ENCODE assay signal across 9 cellular contexts in genomic region chr19:4471400-4472173, GRCh38. TPM values are rescaled to one million over a fixed set of nuclear protein-coding genes. Genes with fewer than 3 reads are reported as not detected.
DNase-seq lines count a peak whose midpoint lies in the region; ATAC-seq lines count a peak whose summit lies in the region.
"Had no signal": no experiment of that assay in that cellular context is flagged by ENCODE, and none has a peak within 500 bp of the region (broad histone marks: within the 10 kb centered on the region; RNA-seq: fewer than 3 reads in every experiment).

No MANE protein-coding gene starts in this region.

- no peaks in the 10 kb centered on the region for H3K9me3 Mint-ChIP-seq in activated CD4-positive, alpha-beta T cell treated with anti-CD3 and anti-CD28 coated beads, Interleukin-2, amount 10 ng/mL, durations not matched to agents 24 days and 14 days

- peak overlapping the region; percentile 94 for H3K4me2 ChIP-seq in BLaER1

- intact Hi-C loops in activated CD4-positive, alpha-beta T cell treated with anti-CD3 and anti-CD28 coated beads, Interleukin-2, amount 10 ng/mL, durations not matched to agents 24 days and 14 days (cut with micrococcal nuclease) = loop anchor here (1.0 to 5.0 kb wide), 3 partner anchors 14 to 166 kb away; partner anchors contain the start of genes CHAF1A, SH3GL1, TNFAIP8L1 and UBXN6

- peak; percentile 99 to 100 for DNase-seq in NCI-H526 (lab: John Stamatoyannopoulos, UW)
- DNase-seq in activated CD4-positive, alpha-beta T cell treated with anti-CD3 and anti-CD28 coated beads, Interleukin-2, amount 10 ng/mL, durations not matched to agents 24 days and 14 days = peak; percentile 99
- DNase-seq in dermis blood vessel endothelial cell = peak; percentile 100
- DNase-seq in left lobe of liver (ENCODE audit: low spot score) = peak; percentile 98
- peak; percentile 96 to 97 for DNase-seq in stimulated activated CD4-positive, alpha-beta T cell treated with anti-CD3 and anti-CD28 coated beads, Interleukin-2, amount 100 ng/mL, for 24 hours

- peak overlapping the region; percentile 86 for H3K9ac ChIP-seq in BLaER1

- H3K27me3 Mint-ChIP-seq in activated CD4-positive, alpha-beta T cell treated with anti-CD3 and anti-CD28 coated beads, Interleukin-2, amount 10 ng/mL, durations not matched to agents 24 days and 14 days = no peaks in the 10 kb centered on the region
- H3K27me3 Mint-ChIP-seq: activated naive CD8-positive, alpha-beta T cell had no signal

- ATAC-seq in GM19351 (IDR thresholded peaks at IDR 0.05; ENCODE audit: unreplicated experiment) = peak; percentile 85
- ATAC-seq in HG03469 (IDR thresholded peaks at IDR 0.05; ENCODE audit: unreplicated experiment) = peak; percentile 70
- peak; percentile 88 for ATAC-seq in left lobe of liver

- no peak overlapping the region for H3K27ac Mint-ChIP-seq in activated CD4-positive, alpha-beta T cell treated with anti-CD3 and anti-CD28 coated beads, Interleukin-2, amount 10 ng/mL, durations not matched to agents 24 days and 14 days
- H3K27ac Mint-ChIP-seq: activated naive CD8-positive, alpha-beta T cell had no signal

- H3K27me3 ChIP-seq in BLaER1 = no peaks in the 10 kb centered on the region

- no peak overlapping the region for H3K4me3 Mint-ChIP-seq in activated CD4-positive, alpha-beta T cell treated with anti-CD3 and anti-CD28 coated beads, Interleukin-2, amount 10 ng/mL, durations not matched to agents 24 days and 14 days
- H3K4me3 Mint-ChIP-seq: activated naive CD8-positive, alpha-beta T cell had no signal

- peaks cover 35% of the 10 kb centered on the region for H3K4me1 ChIP-seq in BLaER1

- H3K36me3 Mint-ChIP-seq in activated CD4-positive, alpha-beta T cell treated with anti-CD3 and anti-CD28 coated beads, Interleukin-2, amount 10 ng/mL, durations not matched to agents 24 days and 14 days (ENCODE audit: low read depth) = peaks cover 3% of the 10 kb centered on the region

- H4K20me1 ChIP-seq in BLaER1 = peaks cover 29% of the 10 kb centered on the region

- peak overlapping the region; percentile 96 for H3K4me3 ChIP-seq in BLaER1

- H3K36me3 ChIP-seq in BLaER1 = peaks cover 15% of the 10 kb centered on the region

- H3K27ac ChIP-seq in BLaER1 = peak overlapping the region; percentile 76

- H3K4me1 Mint-ChIP-seq in activated CD4-positive, alpha-beta T cell treated with anti-CD3 and anti-CD28 coated beads, Interleukin-2, amount 10 ng/mL, durations not matched to agents 24 days and 14 days = peaks cover 22% of the 10 kb centered on the region

- no peaks in the 10 kb centered on the region for H3K9me3 ChIP-seq in BLaER1

RNA-seq across cellular contexts. Expression of gene HDGFL2, which starts 0.5 kb away (rescaled TPM):
- 66.0 and 72.7 TPM in 2 replicates for total RNA-seq in activated CD4-positive, alpha-beta T cell treated with anti-CD3 and anti-CD28 coated beads, Interleukin-2, amount 10 ng/mL, durations not matched to agents 24 days and 14 days
- total RNA-seq in dermis blood vessel endothelial cell = 49.7 and 65.1 TPM in 2 replicates
- 16.8 TPM for total RNA-seq in left lobe of liver

RNA-seq across cellular contexts. Expression of gene UBXN6, which starts 14.0 kb away (rescaled TPM):
- 41.2 and 47.2 TPM in 2 replicates for total RNA-seq in activated CD4-positive, alpha-beta T cell treated with anti-CD3 and anti-CD28 coated beads, Interleukin-2, amount 10 ng/mL, durations not matched to agents 24 days and 14 days
- 80.7 and 96.5 TPM in 2 replicates for total RNA-seq in dermis blood vessel endothelial cell
- total RNA-seq in left lobe of liver = 73.5 TPM

RNA-seq across cellular contexts. Expression of gene PLIN4, which starts 46.7 kb away (rescaled TPM):
- not detected in 2 replicates for total RNA-seq in activated CD4-positive, alpha-beta T cell treated with anti-CD3 and anti-CD28 coated beads, Interleukin-2, amount 10 ng/mL, durations not matched to agents 24 days and 14 days
- total RNA-seq in dermis blood vessel endothelial cell (1.1 and 1.5 TPM in 2 replicates), left lobe of liver (36.8 TPM)

Comparison
In these comparisons a context has a peak if more than half of its experiments do, and no peak if none do; other contexts are left out.
1. Peak in every context shown above with its lines: DNase-seq, ATAC-seq, H3K4me3 ChIP-seq and H3K27ac ChIP-seq.
2. RNA of gene PLIN4, which starts 46.7 kb away (total RNA-seq): 36.8 TPM in left lobe of liver (single experiment); 1.1 to 1.5 TPM in dermis blood vessel endothelial cell and not detected in activated CD4-positive, alpha-beta T cell treated with anti-CD3 and anti-CD28 coated beads, Interleukin-2, amount 10 ng/mL, durations not matched to agents 24 days and 14 days; every median in the first group is over 10 times any median in the second.